Comparison of ENCODE assay signal across 24 cellular contexts in genomic region chr7:135114622-135115021, GRCh38. TPM values are rescaled to one million over a fixed set of nuclear protein-coding genes. Genes with fewer than 3 reads are reported as not detected.
A peak's percentile ranks its signal among the peaks of the same experiment; 100 is the strongest.
DNase-seq lines count a peak whose midpoint lies in the region; ATAC-seq, FAIRE-seq and TF ChIP-seq lines count a peak whose summit lies in the region.
"Had no signal": no experiment of that assay in that cellular context is flagged by ENCODE, and none has a peak within 500 bp of the region (broad histone marks: within the 10 kb centered on the region; RNA-seq: fewer than 3 reads in every experiment).

No MANE protein-coding gene starts in this region.

- H3K27ac ChIP-seq in A549 = no peak overlapping the region
- H3K27ac ChIP-seq: BLaER1 treated with 17β-estradiol and CSF1 and Interleukin-3, amounts not matched to agents 10 nM and 100 nM; C4-2B had no signal

- intact Hi-C loops in Caco-2 (cut with micrococcal nuclease; ENCODE audit: unreplicated experiment) = no loop called here

- H3K27me3 Mint-ChIP-seq in Caco-2 (ENCODE audit: insufficient read depth, unreplicated experiment) (no peaks in the 10 kb centered on the region), WTC11 (ENCODE audit: low read depth) (no peaks in the 10 kb centered on the region)
- H3K27me3 Mint-ChIP-seq: B cell; CD4-positive, alpha-beta T cell had no signal

- no peaks in the 10 kb centered on the region for H3K9me3 ChIP-seq in A549
- no peaks in the 10 kb centered on the region for H3K9me3 ChIP-seq in Caco-2

- H3K36me3 Mint-ChIP-seq in Caco-2 (ENCODE audit: insufficient read depth, unreplicated experiment) (no peaks in the 10 kb centered on the region), WTC11 (peaks cover 3% of the 10 kb centered on the region; the same call in 1 of the 2 replicates)

- H3K4me3 Mint-ChIP-seq in Caco-2 (ENCODE audit: unreplicated experiment) (no peak overlapping the region), WTC11 (no peak overlapping the region)
- H3K4me3 Mint-ChIP-seq: B cell; CD4-positive, alpha-beta T cell; CD8-positive, alpha-beta T cell had no signal

- H3K27ac Mint-ChIP-seq in Caco-2 (ENCODE audit: unreplicated experiment) = peak overlapping the region; percentile 17
- H3K27ac Mint-ChIP-seq in WTC11 = no peak overlapping the region
- H3K27ac Mint-ChIP-seq: B cell; CD4-positive, alpha-beta T cell; CD8-positive, alpha-beta T cell had no signal

- peak; percentile 7 for FAIRE-seq in A549 (lab: Jason Lieb, UNC)
- FAIRE-seq: GM12878, GM12892, GM18507 had no signal

- H3K9me3 Mint-ChIP-seq in Caco-2 (ENCODE audit: unreplicated experiment) (peaks cover 19% of the 10 kb centered on the region), WTC11 (peaks cover 7% of the 10 kb centered on the region; the same call in 1 of the 2 replicates)
- H3K9me3 Mint-ChIP-seq: CD8-positive, alpha-beta T cell had no signal

- no peak for TF ChIP-seq CTCF in A549 (IDR thresholded peaks at IDR 0.05)
- TF ChIP-seq CTCF in Caco-2 (IDR thresholded peaks at IDR 0.05; ENCODE audit: insufficient read depth in 1 of 2, low read depth in 1 of 2, low read length in 1 of 2, severe bottlenecking in 1 of 2, unreplicated experiment in 1 of 2) = no peak
- TF ChIP-seq CTCF in WTC11 (IDR thresholded peaks at IDR 0.05) = no peak

- no TSS peak for BruUV-seq in Caco-2 (replicated peaks; lab: Mats Ljungman, UMichigan)

- H3K4me1 Mint-ChIP-seq in Caco-2 (ENCODE audit: low read depth, unreplicated experiment) (peaks cover 11% of the 10 kb centered on the region), WTC11 (peaks cover 6% of the 10 kb centered on the region; the same call in 1 of the 2 replicates)
- H3K4me1 Mint-ChIP-seq: B cell had no signal

- POLR2A ChIA-PET in A549 (lab: Yijun Ruan, JAX) (no interaction called here), Caco-2 (lab: Charles Lee) (no interaction called here), WTC11 (lab: Charles Lee) (no interaction called here)

- no peak for TF ChIP-seq RAD21 in A549 (conservative IDR thresholded peaks at IDR 0.05 in 1 of 2, IDR thresholded peaks at IDR 0.05 in 1 of 2)

- no peaks in the 10 kb centered on the region for H3K36me3 ChIP-seq in Caco-2 (ENCODE audit: control insufficient read depth, insufficient read depth, low read length)

- ATAC-seq in A549 (no peak), WTC11 (no peak)
- ATAC-seq: CD8-positive, alpha-beta T cell; GM12878 had no signal

- H3K27me3 ChIP-seq in Caco-2 (replicated peaks; ENCODE audit: control insufficient read depth, insufficient read depth, low read length) = no peaks in the 10 kb centered on the region
- H3K27me3 ChIP-seq: BLaER1 treated with 17β-estradiol and CSF1 and Interleukin-3, amounts not matched to agents 10 nM and 100 nM had no signal

- TF ChIP-seq POLR2A in A549 (IDR thresholded peaks at IDR 0.05; ENCODE audit: low read length) = no peak

- H3K4me3 ChIP-seq in A549 (no peak overlapping the region), Caco-2 (ENCODE audit: low read depth, low read length) (no peak overlapping the region)
- H3K4me3 ChIP-seq: BLaER1 treated with 17β-estradiol and CSF1 and Interleukin-3, amounts not matched to agents 10 nM and 100 nM; GM12878 had no signal

- WGBS in A549 (ENCODE audit: missing lambda C conversion rate) = 89% methylated on average over 1 of the region's 1 CpG

- CTCF ChIA-PET in A549 (lab: Yijun Ruan, JAX) = no interaction called here
- CTCF ChIA-PET in Caco-2 (lab: Charles Lee) = no interaction called here
- CTCF ChIA-PET in WTC11 (lab: Charles Lee) = no interaction called here

- no peak overlapping the region for H3K4me2 ChIP-seq in A549
- H3K4me2 ChIP-seq: BLaER1 treated with 17β-estradiol and CSF1 and Interleukin-3, amounts not matched to agents 10 nM and 100 nM had no signal

- no peak for TF ChIP-seq EP300 in A549 (IDR thresholded peaks at IDR 0.05)

- H3K4me1 ChIP-seq in A549 (no peaks in the 10 kb centered on the region), Caco-2 (peaks cover 12% of the 10 kb centered on the region; the same call in 1 of the 2 replicates)
- H3K4me1 ChIP-seq: BLaER1 treated with 17β-estradiol and CSF1 and Interleukin-3, amounts not matched to agents 10 nM and 100 nM had no signal

- DNase-seq in A549 (ENCODE audit: low read depth in 1 of 2, low spot score in 1 of 2) = no peak
- DNase-seq in Caco-2 = no peak
- DNase-seq in HuH-7 (ENCODE audit: low spot score) = peak; percentile 17
- DNase-seq in WTC11 (ENCODE audit: low spot score) = no peak
- no peak for DNase-seq in activated naive CD4-positive, alpha-beta T cell treated with anti-CD3 and anti-CD28 coated beads, Interleukin-2, amount 50 U/mL, for 16 hours
- DNase-seq in activated T-cell treated with anti-CD3 and anti-CD28 coated beads, Interleukin-2, amount 50 U/mL, for 48 hours = no peak
- DNase-seq: 8988T; AML-193; CD4-positive, alpha-beta T cell; CD8-positive, alpha-beta T cell; DMS 273 treated with DMSO at 0.1 percent for 48 hours; DMS153; DMS53; DMS79; DND-41; EL; GDM1 had no signal

TF ChIP-seq in A549, 52 proteins besides CTCF, POLR2A, EP300 and RAD21 (continues in another document):
- TF ChIP-seq, protein P1, sequence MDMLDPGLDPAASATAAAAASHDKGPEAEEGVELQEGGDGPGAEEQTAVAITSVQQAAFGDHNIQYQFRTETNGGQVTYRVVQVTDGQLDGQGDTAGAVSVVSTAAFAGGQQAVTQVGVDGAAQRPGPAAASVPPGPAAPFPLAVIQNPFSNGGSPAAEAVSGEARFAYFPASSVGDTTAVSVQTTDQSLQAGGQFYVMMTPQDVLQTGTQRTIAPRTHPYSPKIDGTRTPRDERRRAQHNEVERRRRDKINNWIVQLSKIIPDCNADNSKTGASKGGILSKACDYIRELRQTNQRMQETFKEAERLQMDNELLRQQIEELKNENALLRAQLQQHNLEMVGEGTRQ (IDR thresholded peaks at IDR 0.05) = no peak
- TF ChIP-seq NR3C1 (IDR thresholded peaks at IDR 0.05) (no peak), RARB (CRISPR knock-in tag; IDR thresholded peaks at IDR 0.05) (no peak), HOXA7 (CRISPR knock-in tag; IDR thresholded peaks at IDR 0.05) (no peak), RNF2 (IDR thresholded peaks at IDR 0.05; ENCODE audit: borderline replicate concordance, low read depth) (no peak), JUNB (IDR thresholded peaks at IDR 0.05) (no peak), MYC (IDR thresholded peaks at IDR 0.05; ENCODE audit: borderline replicate concordance, low read length) (no peak), SMC3 (IDR thresholded peaks at IDR 0.05) (no peak), EHF (CRISPR knock-in tag; IDR thresholded peaks at IDR 0.05) (no peak)
- TF ChIP-seq, protein P2, sequence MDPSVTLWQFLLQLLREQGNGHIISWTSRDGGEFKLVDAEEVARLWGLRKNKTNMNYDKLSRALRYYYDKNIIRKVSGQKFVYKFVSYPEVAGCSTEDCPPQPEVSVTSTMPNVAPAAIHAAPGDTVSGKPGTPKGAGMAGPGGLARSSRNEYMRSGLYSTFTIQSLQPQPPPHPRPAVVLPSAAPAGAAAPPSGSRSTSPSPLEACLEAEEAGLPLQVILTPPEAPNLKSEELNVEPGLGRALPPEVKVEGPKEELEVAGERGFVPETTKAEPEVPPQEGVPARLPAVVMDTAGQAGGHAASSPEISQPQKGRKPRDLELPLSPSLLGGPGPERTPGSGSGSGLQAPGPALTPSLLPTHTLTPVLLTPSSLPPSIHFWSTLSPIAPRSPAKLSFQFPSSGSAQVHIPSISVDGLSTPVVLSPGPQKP (IDR thresholded peaks at IDR 0.05; ENCODE audit: low read depth, low read length) = no peak

TF ChIP-seq in WTC11, 78 proteins besides CTCF, POLR2A, EP300 and RAD21:
- TF ChIP-seq, protein P3, sequence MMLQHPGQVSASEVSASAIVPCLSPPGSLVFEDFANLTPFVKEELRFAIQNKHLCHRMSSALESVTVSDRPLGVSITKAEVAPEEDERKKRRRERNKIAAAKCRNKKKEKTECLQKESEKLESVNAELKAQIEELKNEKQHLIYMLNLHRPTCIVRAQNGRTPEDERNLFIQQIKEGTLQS (CRISPR knock-in tag; conservative IDR thresholded peaks at IDR 0.05) = no peak

RNA-seq across cellular contexts. Expression of gene TMEM140, which starts 33.2 kb away (rescaled TPM):
- polyA plus RNA-seq in A549 (2011; rRNA removed) = 0.87 and 1.4 TPM in 2 replicates
- polyA plus RNA-seq in A549 (2012; cell fraction: cytosol; rRNA removed) = 0.09 and 0.18 TPM in 2 replicates
- 0.11 and 0.31 TPM in 2 replicates for polyA plus RNA-seq in A549 (2012; cell fraction: nucleus; rRNA removed)
- polyA plus RNA-seq in A549 (2017; fragmentation: RNase III; extraction: RNeasy Plus Mini Kit Qiagen cat#74134 plus additional on column Dnase treatment) = 0.72 to 0.79 TPM (median 0.76 TPM) in 3 replicates
- 0.79 and 1.4 TPM in 2 replicates for polyA minus RNA-seq in A549 (2011; rRNA and poly(A)+ RNA removed)
- 3.8 and 6.1 TPM in 2 replicates for total RNA-seq in Caco-2 (2022)
- total RNA-seq in WTC11 (2021) = 0.11 to 0.14 TPM in 2 of 3 replicates, not detected in the other
- total RNA-seq: G401 had no signal

RNA-seq across cellular contexts. Expression of gene CYREN, which starts 55.9 kb away (rescaled TPM):
- polyA plus RNA-seq in A549 (2011; rRNA removed) (69.1 and 70.4 TPM in 2 replicates), A549 (2017; fragmentation: RNase III; extraction: RNeasy Plus Mini Kit Qiagen cat#74134 plus additional on column Dnase treatment) (59.3 to 61.1 TPM (median 59.5 TPM) in 3 replicates)
- 44.8 and 50.9 TPM in 2 replicates for polyA plus RNA-seq in A549 (2012; cell fraction: cytosol; rRNA removed)
- 29.7 and 31.2 TPM in 2 replicates for polyA plus RNA-seq in A549 (2012; cell fraction: nucleus; rRNA removed)
- 73.6 and 76.3 TPM in 2 replicates for polyA minus RNA-seq in A549 (2011; rRNA and poly(A)+ RNA removed)
- total RNA-seq in Caco-2 (2022) (60.9 and 62.6 TPM in 2 replicates), WTC11 (2021) (37.9 to 43.0 TPM (median 41.4 TPM) in 3 replicates)
